Comparison of ENCODE assay signal across 13 cellular contexts in genomic region chr1:92907949-92908684, GRCh38. TPM values are rescaled to one million over a fixed set of nuclear protein-coding genes. Genes with fewer than 3 reads are reported as not detected.
DNase-seq lines count a peak whose midpoint lies in the region; ATAC-seq, FAIRE-seq and TF ChIP-seq lines count a peak whose summit lies in the region.
"Had no signal": no experiment of that assay in that cellular context is flagged by ENCODE, and none has a peak within 500 bp of the region (broad histone marks: within the 10 kb centered on the region; RNA-seq: fewer than 3 reads in every experiment).

No MANE protein-coding gene starts in this region.

- no peak overlapping the region for H2AFZ ChIP-seq in PC-3 (ENCODE audit: low read length)

- no peak overlapping the region for H3K9ac ChIP-seq in PC-3 (ENCODE audit: low read length)

- no peaks in the 10 kb centered on the region for H3K9me3 Mint-ChIP-seq in activated naive CD4-positive, alpha-beta T cell treated with anti-CD3 and anti-CD28 coated beads, Interleukin-2, amount 50 U/mL, for 72 hours

- H3K9me3 ChIP-seq in PC-3 (ENCODE audit: low read length) (no peaks in the 10 kb centered on the region), gastroesophageal sphincter (no peaks in the 10 kb centered on the region)

- no peak overlapping the region for H3K27ac Mint-ChIP-seq in activated naive CD4-positive, alpha-beta T cell treated with anti-CD3 and anti-CD28 coated beads, Interleukin-2, amount 50 U/mL, for 72 hours

- H3K27me3 ChIP-seq in PC-3 (ENCODE audit: low read length), result no peaks in the 10 kb centered on the region
- no peaks in the 10 kb centered on the region for H3K27me3 ChIP-seq in gastroesophageal sphincter

- intact Hi-C loops in PC-3 (cut with micrococcal nuclease), result no loop called here

- FAIRE-seq in urothelium cell line (lab: Jason Lieb, UNC), result no peak
- no peak for FAIRE-seq in frontal cortex (lab: Jason Lieb, UNC)
- FAIRE-seq: endometrium had no signal

- no peaks in the 10 kb centered on the region for H4K20me1 ChIP-seq in PC-3 (ENCODE audit: low read length)

- H3K36me3 ChIP-seq in PC-3 (ENCODE audit: low read depth, low read length) (no peaks in the 10 kb centered on the region), gastroesophageal sphincter (no peaks in the 10 kb centered on the region)
- H3K36me3 ChIP-seq: WERI-Rb-1 had no signal

- H3F3A ChIP-seq in PC-3 (ENCODE audit: low read length, unreplicated experiment), result peaks cover 9% of the 10 kb centered on the region

- H3K9me2 ChIP-seq in PC-3 (replicated peaks; ENCODE audit: low read length), result no peaks in the 10 kb centered on the region

- TF ChIP-seq EP300 in gastroesophageal sphincter (IDR thresholded peaks at IDR 0.05), result no peak

- CTCF ChIA-PET in PC-3 (lab: Charles Lee), result interaction anchor here (0.6 kb wide), 1 partner anchor 51 kb away, joined by 3 read pairs; no protein-coding TSS in a partner anchor

- BruUV-seq in PC-3 (replicated peaks; lab: Mats Ljungman, UMichigan), result no TSS peak

- WGBS in gastroesophageal sphincter (ENCODE audit: low coverage in 1 of 2), 2 donors, result 79 to 86% methylated on average over 2 of the region's 2 CpGs

- POLR2A ChIA-PET in PC-3 (lab: Charles Lee; ENCODE audit: unreplicated experiment), result no interaction called here

- peaks cover 35% of the 10 kb centered on the region for H3K4me1 ChIP-seq in PC-3 (ENCODE audit: insufficient read depth, low read length)
- peaks cover 0 to 16% (median 0%) of the 10 kb centered on the region in 3 donors for H3K4me1 ChIP-seq in gastroesophageal sphincter

- DNase-seq in activated naive CD4-positive, alpha-beta T cell treated with anti-CD3 and anti-CD28 coated beads, Interleukin-2, amount 50 U/mL, for 72 hours (ENCODE audit: low spot score in 2 of 2), result no peak
- DNase-seq in activated naive CD4-positive, alpha-beta T cell (lab: John Stamatoyannopoulos, UW), result no peak
- DNase-seq in PC-3 (peak; percentile 63), fibroblast of villous mesenchyme (ENCODE audit: low read depth) (peak; percentile 25), urothelium cell line (ENCODE audit: low spot score) (peak; percentile 61), frontal cortex (ENCODE audit: low spot score in 2 of 2) (no peak)
- DNase-seq: DMS79, NCI-H1048, occipital lobe, WERI-Rb-1 had no signal

- ATAC-seq in activated naive CD4-positive, alpha-beta T cell treated with anti-CD3 and anti-CD28 coated beads, Interleukin-2, amount 50 U/mL, for 72 hours, result peak; percentile 63 to 64
- peak; percentile 56; the same call in 1 of the 2 replicates for ATAC-seq in PC-3
- ATAC-seq in GM18502 (IDR thresholded peaks at IDR 0.05; ENCODE audit: poor library complexity, unreplicated experiment), result no peak
- no peak for ATAC-seq in gastroesophageal sphincter

- TF ChIP-seq CTCF in PC-3 (conservative IDR thresholded peaks at IDR 0.05; ENCODE audit: low read depth, low read length), result no peak
- TF ChIP-seq CTCF in fibroblast of villous mesenchyme (IDR thresholded peaks at IDR 0.05; ENCODE audit: insufficient read depth, low read depth, low read length), result no peak
- no peak for TF ChIP-seq CTCF in gastroesophageal sphincter (IDR thresholded peaks at IDR 0.05)

- no peaks in the 10 kb centered on the region for H3K79me2 ChIP-seq in PC-3 (ENCODE audit: low read length)

- H3K27ac ChIP-seq in PC-3 (ENCODE audit: low read length), result no peak overlapping the region
- H3K27ac ChIP-seq in gastroesophageal sphincter, result no peak overlapping the region
- H3K27ac ChIP-seq: WERI-Rb-1 had no signal

- H3K4me3 ChIP-seq in PC-3 (ENCODE audit: low read length) (no peak overlapping the region), fibroblast of villous mesenchyme (ENCODE audit: low read depth, low read length) (no peak overlapping the region), gastroesophageal sphincter (no peak overlapping the region)

- peaks cover 6 to 24% of the 10 kb centered on the region in 2 donors for H3K36me3 Mint-ChIP-seq in activated naive CD4-positive, alpha-beta T cell treated with anti-CD3 and anti-CD28 coated beads, Interleukin-2, amount 50 U/mL, for 72 hours

- no peak for TF ChIP-seq POLR2A in gastroesophageal sphincter (IDR thresholded peaks at IDR 0.05)

- peak overlapping the region; percentile 58 for H3K4me2 ChIP-seq in PC-3 (ENCODE audit: low read length)

RNA-seq across cellular contexts. Expression of gene DIPK1A, which starts 53.1 kb away (rescaled TPM):
- 1 to 10 TPM; 5.8 to 8.0 TPM for total RNA-seq in activated naive CD4-positive, alpha-beta T cell treated with anti-CD3 and anti-CD28 coated beads, Interleukin-2, amount 50 U/mL, for 72 hours
- total RNA-seq in PC-3 (2014; rRNA removed), result 1.0 and 2.1 TPM in 2 replicates
- total RNA-seq in fibroblast of villous mesenchyme, result 19.0 and 39.3 TPM in 2 replicates
- total RNA-seq in frontal cortex, result 24.5 TPM
- 10 to 100 TPM; 10.2 to 39.2 (median 32.9) TPM for total RNA-seq in gastroesophageal sphincter

Comparison
In these comparisons a context has a peak if more than half of its experiments do, and no peak if none do; other contexts are left out.
1. ATAC-seq: peak in activated naive CD4-positive, alpha-beta T cell treated with anti-CD3 and anti-CD28 coated beads, Interleukin-2, amount 50 U/mL, for 72 hours (2 of 2) and PC-3 (single experiment); none in GM18502 (single experiment) and gastroesophageal sphincter (single experiment).
2. DNase-seq: peak in PC-3 (single experiment), fibroblast of villous mesenchyme (single experiment) and urothelium cell line (single experiment); none in activated naive CD4-positive, alpha-beta T cell treated with anti-CD3 and anti-CD28 coated beads, Interleukin-2, amount 50 U/mL, for 72 hours (0 of 2), activated naive CD4-positive, alpha-beta T cell (0 of 4) and frontal cortex (0 of 2).